ENCODE assay signal across 8 cellular contexts in genomic region chr2:6945087-6945813, GRCh38. TPM values are rescaled to one million over a fixed set of nuclear protein-coding genes. Genes with fewer than 3 reads are reported as not detected.
A peak's percentile ranks its signal among the peaks of the same experiment; 100 is the strongest.
DNase-seq lines count a peak whose midpoint lies in the region; ATAC-seq and TF ChIP-seq lines count a peak whose summit lies in the region.

No MANE protein-coding gene starts in this region.

- no peaks in the 10 kb centered on the region for H3K36me3 Mint-ChIP-seq in dendritic cell treated with granulocyte-macrophage colony-stimulating factor and Interleukin-4, amounts not matched to agents 40 ng/mL and 50 ng/mL, for 4 days (ENCODE audit: low read depth)

- H3K27me3 ChIP-seq in GM06990 (replicated peaks; ENCODE audit: control insufficient read depth, insufficient read depth, low read length) (no peaks in the 10 kb centered on the region), sigmoid colon (no peaks in the 10 kb centered on the region)

- WGBS in sigmoid colon, 2 donors: 80 to 87% methylated on average over 9 of the region's 9 CpGs

- DNase-seq in GM06990 (ENCODE audit: extremely low read depth, insufficient read length): peak; percentile 33
- DNase-seq in NCI-H524 (lab: John Stamatoyannopoulos, UW): no peak
- no peak for DNase-seq in NCI-H128 (lab: John Stamatoyannopoulos, UW; ENCODE audit: unreplicated experiment)
- DNase-seq in stimulated activated CD4-positive, alpha-beta T cell treated with anti-CD3 and anti-CD28 coated beads, Interleukin-15, amount 100 ng/mL, for 24 hours: no peak
- DNase-seq in sigmoid colon: no peak

- no peak overlapping the region for H3K4me3 Mint-ChIP-seq in dendritic cell treated with granulocyte-macrophage colony-stimulating factor and Interleukin-4, amounts not matched to agents 40 ng/mL and 50 ng/mL, for 4 days

- H3K4me1 Mint-ChIP-seq in dendritic cell treated with granulocyte-macrophage colony-stimulating factor and Interleukin-4, amounts not matched to agents 40 ng/mL and 50 ng/mL, for 4 days (ENCODE audit: low read depth): peaks cover 18% of the 10 kb centered on the region

- no peaks in the 10 kb centered on the region for H3K9me3 ChIP-seq in sigmoid colon

- peaks cover 0 to 18% (median 14%) of the 10 kb centered on the region in 4 donors for H3K4me1 ChIP-seq in sigmoid colon

- H3K36me3 ChIP-seq in GM06990 (ENCODE audit: control insufficient read depth, insufficient read depth, low read length): no peaks in the 10 kb centered on the region
- H3K36me3 ChIP-seq in sigmoid colon: peaks cover 0 to 12% (median 0%) of the 10 kb centered on the region in 4 donors

- TF ChIP-seq CTCF in GM06990 (IDR thresholded peaks at IDR 0.05; ENCODE audit: insufficient read depth, low read length, poor library complexity, severe bottlenecking) (no peak), sigmoid colon (IDR thresholded peaks at IDR 0.05) (no peak)

- no peak overlapping the region for H3K4me3 ChIP-seq in GM06990 (replicated peaks; ENCODE audit: low read depth, low read length)
- no peak overlapping the region for H3K4me3 ChIP-seq in sigmoid colon

- TF ChIP-seq EP300 in sigmoid colon (IDR thresholded peaks at IDR 0.05): no peak

- no peaks in the 10 kb centered on the region for H3K9me3 Mint-ChIP-seq in dendritic cell treated with granulocyte-macrophage colony-stimulating factor and Interleukin-4, amounts not matched to agents 40 ng/mL and 50 ng/mL, for 4 days

- TF ChIP-seq POLR2A in sigmoid colon (IDR thresholded peaks at IDR 0.05): no peak

- no peaks in the 10 kb centered on the region for H3K27me3 Mint-ChIP-seq in dendritic cell treated with granulocyte-macrophage colony-stimulating factor and Interleukin-4, amounts not matched to agents 40 ng/mL and 50 ng/mL, for 4 days

- H3K27ac ChIP-seq in sigmoid colon: peak overlapping the region in 2 of 4 donors; percentile 43 to 46

- peak overlapping the region; percentile 13 for H3K27ac Mint-ChIP-seq in dendritic cell treated with granulocyte-macrophage colony-stimulating factor and Interleukin-4, amounts not matched to agents 40 ng/mL and 50 ng/mL, for 4 days

- peak; percentile 95 for ATAC-seq in GM19463 (IDR thresholded peaks at IDR 0.05; ENCODE audit: unreplicated experiment)
- peak; percentile 80 for ATAC-seq in HG03354 (IDR thresholded peaks at IDR 0.05; ENCODE audit: poor library complexity, severe bottlenecking, unreplicated experiment)

- intact Hi-C loops in dendritic cell treated with granulocyte-macrophage colony-stimulating factor and Interleukin-4, amounts not matched to agents 40 ng/mL and 50 ng/mL, for 4 days (cut with micrococcal nuclease): no loop called here
- intact Hi-C loops in sigmoid colon (cut with DNase I): no loop called here

RNA-seq across cellular contexts. Expression of gene RNF144A, which starts 28.0 kb away (rescaled TPM):
- total RNA-seq in sigmoid colon: 10 to 100 TPM in 3 of 4 donors, 1 to 10 TPM in 1; 5.7 to 14.2 (median 12.3) TPM
- 10 to 100 TPM in 1 of 3 donors, 1 to 10 TPM in 2; 4.8 to 13.2 (median 8.4) TPM for polyA plus RNA-seq in sigmoid colon
